ENCODE assay signal across 16 cellular contexts in genomic region chr12:70536650-70537049, GRCh38.
DNase-seq lines count a peak whose midpoint lies in the region; ATAC-seq and TF ChIP-seq lines count a peak whose summit lies in the region.
"Had no signal": no experiment of that assay in that cellular context is flagged by ENCODE, and none has a peak within 500 bp of the region (broad histone marks: within the 10 kb centered on the region; RNA-seq: fewer than 3 reads in every experiment).

No MANE protein-coding gene starts in this region.

- DNase-seq in heart left ventricle (no peak), Right ventricle myocardium inferior (ENCODE audit: missing footprints) (no peak), esophagus squamous epithelium (lab: John Stamatoyannopoulos, UW) (no peak), upper lobe of left lung (no peak), NCI-H2029 treated with DMSO at 0.1 percent for 48 hours (lab: John Stamatoyannopoulos, UW) (no peak), NCI-H2107 treated with DMSO at 0.1 percent for 48 hours (lab: John Stamatoyannopoulos, UW; ENCODE audit: unreplicated experiment) (no peak)
- DNase-seq: CD8-positive, alpha-beta memory T cell; HFFc6; IMR-90; Kasumi-1; NCI-H187; NCI-H2171 treated with DMSO at 0.1 percent for 48 hours; NCI-H774 had no signal

- peaks cover 0 to 22% (median 5%) of the 10 kb centered on the region in 12 donors for H3K4me1 ChIP-seq in heart left ventricle
- H3K4me1 ChIP-seq in esophagus squamous epithelium: no peaks in the 10 kb centered on the region
- H3K4me1 ChIP-seq in rectal smooth muscle tissue (ENCODE audit: control insufficient read depth, insufficient read depth, low read length): no peaks in the 10 kb centered on the region
- peaks cover 0 to 4% (median 0%) of the 10 kb centered on the region in 4 donors for H3K4me1 ChIP-seq in upper lobe of left lung

- TF ChIP-seq EP300 in upper lobe of left lung (IDR thresholded peaks at IDR 0.05): no peak

- TF ChIP-seq CTCF in heart left ventricle (IDR thresholded peaks at IDR 0.05) (no peak), esophagus squamous epithelium (IDR thresholded peaks at IDR 0.05) (no peak), upper lobe of left lung (IDR thresholded peaks at IDR 0.05) (no peak)

- intact Hi-C loops in heart left ventricle (cut with DNase I): loop anchor here in 1 of 10 donors (5.0 kb wide), 1 partner anchor 186 kb away; no protein-coding TSS in a partner anchor
- intact Hi-C loops in Right ventricle myocardium inferior (cut with DNase I): loop anchor here (5.0 kb wide), 1 partner anchor 186 kb away; no protein-coding TSS in a partner anchor
- intact Hi-C loops in esophagus squamous epithelium (cut with DNase I): no loop called here

- no peak overlapping the region for H3K4me3 ChIP-seq in heart left ventricle
- H3K4me3 ChIP-seq in esophagus squamous epithelium: no peak overlapping the region
- no peak overlapping the region for H3K4me3 ChIP-seq in rectal smooth muscle tissue (ENCODE audit: low read length)
- H3K4me3 ChIP-seq in upper lobe of left lung: no peak overlapping the region

- no peak for ATAC-seq in heart left ventricle
- ATAC-seq in Right ventricle myocardium inferior: no peak
- ATAC-seq in upper lobe of left lung (ENCODE audit: low FRiP score in 2 of 2): no peak
- ATAC-seq in HG03196 (IDR thresholded peaks at IDR 0.05; ENCODE audit: unreplicated experiment): no peak

- H3K27me3 ChIP-seq in heart left ventricle: no peaks in the 10 kb centered on the region
- no peaks in the 10 kb centered on the region for H3K27me3 ChIP-seq in esophagus squamous epithelium
- no peaks in the 10 kb centered on the region for H3K27me3 ChIP-seq in rectal smooth muscle tissue (ENCODE audit: control insufficient read depth, insufficient read depth, low read length)
- no peaks in the 10 kb centered on the region for H3K27me3 ChIP-seq in upper lobe of left lung

- 83 to 94% (median 89%) methylated on average over 10 of the region's 10 CpGs for WGBS in heart left ventricle, 4 donors
- WGBS in esophagus squamous epithelium, 2 donors: 79 to 90% methylated on average over 6 of the region's 10 CpGs
- WGBS in upper lobe of left lung, 2 donors: 84 to 91% methylated on average over 10 of the region's 10 CpGs

- no peak overlapping the region for H3K9ac ChIP-seq in rectal smooth muscle tissue (ENCODE audit: low read length)

- H3K27ac ChIP-seq in heart left ventricle (peak overlapping the region in 10 of 12 donors; percentile 27 to 76 (median 61)), esophagus squamous epithelium (peak overlapping the region in 3 of 4 donors; percentile 40 to 60 (median 48)), rectal smooth muscle tissue (ENCODE audit: low read depth, low read length) (peak overlapping the region; percentile 16), upper lobe of left lung (peak overlapping the region; percentile 52 to 84 (median 66))
- H3K27ac ChIP-seq: 22Rv1 had no signal

- H3K36me3 ChIP-seq in heart left ventricle: peaks cover 0 to 94% (median 33%) of the 10 kb centered on the region in 9 donors
- H3K36me3 ChIP-seq in esophagus squamous epithelium: peaks cover 0 to 6% (median 0%) of the 10 kb centered on the region in 3 donors
- H3K36me3 ChIP-seq in rectal smooth muscle tissue (ENCODE audit: control insufficient read depth, insufficient read depth, low read length): no peaks in the 10 kb centered on the region
- H3K36me3 ChIP-seq in upper lobe of left lung: peaks cover 0 to 46% (median 3%) of the 10 kb centered on the region in 4 donors

- TF ChIP-seq POLR2A in heart left ventricle (IDR thresholded peaks at IDR 0.05) (no peak), esophagus squamous epithelium (IDR thresholded peaks at IDR 0.05) (no peak), upper lobe of left lung (IDR thresholded peaks at IDR 0.05) (no peak)

- H3K9me3 ChIP-seq in heart left ventricle (no peaks in the 10 kb centered on the region), esophagus squamous epithelium (no peaks in the 10 kb centered on the region), upper lobe of left lung (no peaks in the 10 kb centered on the region)
